9 cellular contexts compared by ENCODE assay signal in the genomic region with DNA sequence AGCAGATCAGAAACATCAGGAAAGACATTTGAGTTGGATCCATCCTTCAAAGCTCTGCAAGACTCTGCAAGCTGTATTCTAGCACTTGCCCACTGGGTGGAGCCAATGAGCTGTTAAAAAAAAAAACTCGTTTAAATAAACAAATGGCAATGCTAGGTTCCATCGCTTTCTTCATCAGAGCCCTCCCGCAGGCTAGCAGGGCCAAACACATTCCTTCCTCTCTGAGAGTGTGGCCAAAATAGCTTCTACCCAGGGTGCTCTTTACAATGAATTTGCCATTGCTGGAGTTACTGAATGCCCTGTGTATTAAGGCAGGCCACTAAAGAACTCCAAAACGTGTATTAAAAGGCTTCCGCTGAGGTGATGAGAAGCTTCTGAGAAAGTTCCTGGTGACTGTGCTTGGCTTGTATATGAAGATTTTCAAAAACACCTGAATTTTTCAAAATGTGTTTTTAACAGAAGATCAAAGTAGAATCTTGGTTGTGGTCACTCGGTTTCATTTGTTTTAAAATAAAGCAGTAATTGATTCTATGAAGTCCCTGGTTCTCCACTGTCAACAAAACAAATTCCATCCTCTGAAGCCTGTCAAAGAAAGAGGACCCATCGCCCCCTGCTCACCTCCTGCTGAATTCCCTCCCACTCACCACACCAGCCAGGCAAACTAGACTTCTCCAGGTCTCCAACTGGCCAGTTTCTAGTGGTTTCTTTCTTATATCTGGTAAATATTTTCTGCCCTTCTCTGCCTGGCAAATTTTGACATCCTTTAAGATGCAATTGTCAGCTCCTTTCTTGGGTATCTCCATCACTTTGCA. TPM values are rescaled to one million over a fixed set of nuclear protein-coding genes. Genes with fewer than 3 reads are reported as not detected.
DNase-seq lines count a peak whose midpoint lies in the region; ATAC-seq, FAIRE-seq and TF ChIP-seq lines count a peak whose summit lies in the region.
"Had no signal": no experiment of that assay in that cellular context is flagged by ENCODE, and none has a peak within 500 bp of the region (broad histone marks: within the 10 kb centered on the region; RNA-seq: fewer than 3 reads in every experiment).

No MANE protein-coding gene starts in this region.

- H3K9me3 ChIP-seq in NT2/D1 (ENCODE audit: insufficient read depth, low read length) (no peaks in the 10 kb centered on the region), fibroblast of lung (ENCODE audit: control insufficient read depth, insufficient read depth, low read depth, low read length) (no peaks in the 10 kb centered on the region), neural cell (ENCODE audit: low read length) (no peaks in the 10 kb centered on the region), transverse colon (no peaks in the 10 kb centered on the region)

- H3K27me3 ChIP-seq in NT2/D1 (ENCODE audit: insufficient read depth, insufficient read length) (no peaks in the 10 kb centered on the region), fibroblast of lung (ENCODE audit: control insufficient read depth, insufficient read depth, low read length) (no peaks in the 10 kb centered on the region), neural cell (ENCODE audit: insufficient read depth, low read depth, low read length) (no peaks in the 10 kb centered on the region), transverse colon (no peaks in the 10 kb centered on the region)

- H2AFZ ChIP-seq in fibroblast of lung (ENCODE audit: low read length) (no peak overlapping the region), neural cell (ENCODE audit: low read depth, low read length) (no peak overlapping the region)

- in situ Hi-C loops in transverse colon (cut with MboI; ENCODE audit: low pct_ligation_motif_present in 1 of 4, low pct_unique_long_range_greater_than_20kb in 1 of 4, low sequenced_read_pairs in 3 of 4), result loop anchor here (5.0 to 10.0 kb wide), 3 partner anchors 199 to 214 kb away; no protein-coding TSS in a partner anchor

- no peaks in the 10 kb centered on the region for H3K4me1 ChIP-seq in NT2/D1 (ENCODE audit: insufficient read depth, insufficient read length)
- no peaks in the 10 kb centered on the region for H3K4me1 ChIP-seq in fibroblast of lung (ENCODE audit: control insufficient read depth, extremely low read depth, insufficient read depth, low read length)
- H3K4me1 ChIP-seq in transverse colon, result peaks cover 6 to 34% (median 18%) of the 10 kb centered on the region in 4 donors

- no peaks in the 10 kb centered on the region for H3F3A ChIP-seq in neural cell (ENCODE audit: insufficient read depth, low read length, poor library complexity, severe bottlenecking)

- TF ChIP-seq POLR2A in transverse colon (IDR thresholded peaks at IDR 0.05), result no peak

- H3K4me2 ChIP-seq in fibroblast of lung (ENCODE audit: extremely low read depth, insufficient read depth, low read length) (no peak overlapping the region), neural cell (ENCODE audit: low read length) (no peak overlapping the region)

- peak; percentile 76 for ATAC-seq in GM19468 (IDR thresholded peaks at IDR 0.05; ENCODE audit: extremely low read depth, unreplicated experiment)

- H3K79me2 ChIP-seq in fibroblast of lung (ENCODE audit: control insufficient read depth, insufficient read depth, low read length) (no peaks in the 10 kb centered on the region), neural cell (replicated peaks; ENCODE audit: insufficient read depth, low read length) (no peaks in the 10 kb centered on the region)

- no peaks in the 10 kb centered on the region for H3K9me2 ChIP-seq in neural cell (ENCODE audit: insufficient read depth, low read length)

- TF ChIP-seq CTCF in D721Med (IDR thresholded peaks at IDR 0.05; ENCODE audit: insufficient read depth, missing control alignments) (peak; percentile 87), fibroblast of lung (conservative IDR thresholded peaks at IDR 0.05 in 1 of 2, IDR thresholded peaks at IDR 0.05 in 1 of 2; ENCODE audit: low read depth in 1 of 2, low read length in 2 of 2) (peak; percentile 85 to 88), neural cell (IDR thresholded peaks at IDR 0.05; ENCODE audit: poor library complexity, severe bottlenecking) (peak; percentile 89), transverse colon (IDR thresholded peaks at IDR 0.05) (peak; percentile 85 to 95 (median 87))

- peak; percentile 77 for FAIRE-seq in D721Med (lab: Jason Lieb, UNC)

- H3K9ac ChIP-seq in NT2/D1 (ENCODE audit: insufficient read length, low read depth) (no peak overlapping the region), fibroblast of lung (ENCODE audit: insufficient read depth, low read length) (no peak overlapping the region), neural cell (ENCODE audit: low read length) (no peak overlapping the region)

- H3K36me3 ChIP-seq in NT2/D1 (ENCODE audit: insufficient read depth, insufficient read length, low read length) (no peaks in the 10 kb centered on the region), fibroblast of lung (ENCODE audit: control insufficient read depth, insufficient read depth, low read length) (no peaks in the 10 kb centered on the region), neural cell (ENCODE audit: insufficient read depth, low read length) (no peaks in the 10 kb centered on the region), transverse colon (peaks cover 0 to 3% (median 0%) of the 10 kb centered on the region in 4 donors)

- H4K20me1 ChIP-seq in fibroblast of lung (ENCODE audit: control insufficient read depth, extremely low read depth, insufficient read depth, low read length), result no peaks in the 10 kb centered on the region
- no peaks in the 10 kb centered on the region for H4K20me1 ChIP-seq in neural cell (ENCODE audit: insufficient read depth)

- 33 to 41% methylated on average over 5 to 7 of the region's 7 CpGs for WGBS in transverse colon (ENCODE audit: low coverage in 1 of 2), 2 donors

- intact Hi-C loops in transverse colon (cut with DNase I; ENCODE audit: low total_unique reads), result loop anchor here (5.0 kb wide), 2 partner anchors 194 to 214 kb away; partner anchors contain the start of gene MOB3B

- H3K27ac ChIP-seq in fibroblast of lung (ENCODE audit: insufficient read depth, low read length) (no peak overlapping the region), neural cell (ENCODE audit: low read length) (no peak overlapping the region), transverse colon (no peak overlapping the region)
- H3K27ac ChIP-seq: epithelial cell of prostate had no signal

- TF ChIP-seq EP300 in neural cell (conservative IDR thresholded peaks at IDR 0.05; ENCODE audit: poor library complexity, severe bottlenecking) (no peak), transverse colon (IDR thresholded peaks at IDR 0.05; ENCODE audit: low read depth) (no peak)

- peak; percentile 92 for TF ChIP-seq RAD21 in neural cell (conservative IDR thresholded peaks at IDR 0.05)

- DNase-seq in D721Med (ENCODE audit: insufficient read length, low spot score) (peak; percentile 53), HT-29 (ENCODE audit: low spot score) (peak; percentile 93), NT2/D1 (ENCODE audit: low read depth, low spot score) (peak; percentile 90), fibroblast of lung (ENCODE audit: low read depth in 2 of 2) (peak; percentile 57 to 83), transverse colon (peak; percentile 61)
- DNase-seq in activated T-cell treated with anti-CD3 and anti-CD28 coated beads, Interleukin-2, amount 50 U/mL, for 48 hours, result peak; percentile 62

- H3K4me3 ChIP-seq in NT2/D1 (ENCODE audit: insufficient read length, low read depth), result no peak overlapping the region
- no peak overlapping the region for H3K4me3 ChIP-seq in fibroblast of lung (replicated peaks in 1 of 4; ENCODE audit: control extremely low read depth in 1 of 4, insufficient read depth in 1 of 4, low read depth in 3 of 4, low read length in 4 of 4)
- H3K4me3 ChIP-seq in neural cell (ENCODE audit: low read length), result no peak overlapping the region
- H3K4me3 ChIP-seq in transverse colon, result no peak overlapping the region

TF ChIP-seq in neural cell, 6 proteins besides CTCF, POLR2A, EP300 and RAD21:
- TF ChIP-seq SMC3 (conservative IDR thresholded peaks at IDR 0.05; ENCODE audit: poor library complexity) (peak; percentile 95), REST (IDR thresholded peaks at IDR 0.05; ENCODE audit: borderline replicate concordance) (no peak)
TF ChIP-seq in neural cell: peak in this region for 1.

RNA-seq across cellular contexts. Expression of gene EQTN, which starts 36.5 kb away (rescaled TPM):
- total RNA-seq in HT-29 (2014; rRNA removed; shearing (Covaris generic)), result 0.18 TPM in 1 of 2 replicates, not detected in the other
- total RNA-seq in fibroblast of lung (not detected in 2 replicates), transverse colon (1 to 10 TPM in 1 of 4 donors, under 1 TPM in 1, not detected in 2; 0.64 to 1.1 TPM)
- polyA plus RNA-seq in fibroblast of lung (not detected in 2 replicates), neural cell (not detected in 2 replicates)
- polyA plus RNA-seq in fibroblast of lung (2012), result not detected in 2 replicates
- polyA minus RNA-seq in fibroblast of lung (ENCODE audit: low replicate concordance) (not detected in 2 replicates), neural cell (0.73 and 1.0 TPM in 2 replicates)
